ENCODE assay signal across 17 cellular contexts in the genomic region with DNA sequence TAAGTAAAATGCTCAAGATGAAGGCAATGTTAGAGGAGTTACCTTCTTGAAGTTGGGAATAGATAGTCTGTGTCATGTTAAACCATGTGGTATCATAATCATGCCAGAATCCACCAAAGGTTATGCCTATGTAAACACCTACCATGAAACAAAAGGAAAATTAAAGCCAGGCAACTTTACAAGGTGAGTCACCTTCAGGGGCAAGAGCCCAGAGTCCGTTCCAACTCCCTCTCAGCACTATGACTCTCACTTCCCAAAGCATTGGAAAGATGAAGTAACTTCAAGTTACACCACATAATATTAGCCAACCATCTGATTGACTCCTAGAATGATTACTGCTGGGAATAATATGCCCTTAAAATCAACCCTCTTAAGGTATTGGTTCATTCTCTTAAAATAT. TPM values are rescaled to one million over a fixed set of nuclear protein-coding genes. Genes with fewer than 3 reads are reported as not detected.
DNase-seq lines count a peak whose midpoint lies in the region; ATAC-seq and TF ChIP-seq lines count a peak whose summit lies in the region.
"Had no signal": no experiment of that assay in that cellular context is flagged by ENCODE, and none has a peak within 500 bp of the region (broad histone marks: within the 10 kb centered on the region; RNA-seq: fewer than 3 reads in every experiment).

No MANE protein-coding gene starts in this region.

- peaks cover 6% of the 10 kb centered on the region for H3K4me1 ChIP-seq in body of pancreas
- H3K4me1 ChIP-seq: right atrium auricular region had no signal

- H3K27ac ChIP-seq in body of pancreas = no peak overlapping the region
- H3K27ac ChIP-seq: dorsolateral prefrontal cortex, right atrium auricular region, thoracic aorta had no signal

- peak; percentile 67 for ATAC-seq in body of pancreas
- ATAC-seq in HG03139 (IDR thresholded peaks at IDR 0.05; ENCODE audit: unreplicated experiment) = no peak
- no peak for ATAC-seq in GM19455 (IDR thresholded peaks at IDR 0.05; ENCODE audit: unreplicated experiment)

- no peak for TF ChIP-seq POLR2A in body of pancreas (IDR thresholded peaks at IDR 0.05)

- no peak for TF ChIP-seq CTCF in body of pancreas (IDR thresholded peaks at IDR 0.05)
- no peak for TF ChIP-seq CTCF in kidney epithelial cell (IDR thresholded peaks at IDR 0.05; ENCODE audit: insufficient read depth, low read length, poor library complexity, severe bottlenecking)

- intact Hi-C loops in body of pancreas (cut with DNase I) = no loop called here

- WGBS in body of pancreas, 2 donors = 36 to 70% methylated on average over 1 of the region's 1 CpG

- H3K4me3 ChIP-seq in body of pancreas = no peak overlapping the region
- H3K4me3 ChIP-seq in kidney epithelial cell (ENCODE audit: low read depth, low read length) = no peak overlapping the region
- H3K4me3 ChIP-seq: dorsolateral prefrontal cortex, right atrium auricular region, thoracic aorta had no signal

- H3K36me3 ChIP-seq in body of pancreas (replicated peaks in 1 of 2; ENCODE audit: insufficient read depth in 1 of 2, low read depth in 2 of 2) = no peaks in the 10 kb centered on the region
- H3K36me3 ChIP-seq in kidney epithelial cell (ENCODE audit: control insufficient read depth, insufficient read depth, low read length) = no peaks in the 10 kb centered on the region
- H3K36me3 ChIP-seq: right atrium auricular region, thoracic aorta had no signal

- H3K9me3 ChIP-seq in body of pancreas = no peaks in the 10 kb centered on the region
- H3K9me3 ChIP-seq: thoracic aorta had no signal

- DNase-seq in AG08395 (ENCODE audit: low spot score) = peak; percentile 4
- peak; percentile 78 for DNase-seq in HS-5 (ENCODE audit: low read depth)
- DNase-seq in body of pancreas = peak; percentile 7 to 54 (median 14)
- DNase-seq in kidney epithelial cell (ENCODE audit: low read depth) = peak; percentile 5
- no peak for DNase-seq in NCI-H2196 treated with DMSO at 0.1 percent for 48 hours (lab: John Stamatoyannopoulos, UW; ENCODE audit: unreplicated experiment)
- no peak for DNase-seq in activated CD4-positive, alpha-beta T cell treated with anti-CD3 and anti-CD28 coated beads for 4 hours
- DNase-seq: activated naive CD4-positive, alpha-beta T cell treated with anti-CD3 and anti-CD28 coated beads for 36 hours; dorsolateral prefrontal cortex; GOT3; NCI-H146; NCI-H510A; stimulated activated CD4-positive, alpha-beta T cell treated with anti-CD3 and anti-CD28 coated beads, Interleukin-2, amount 100 ng/mL, for 24 hours had no signal

- H3K27me3 ChIP-seq in body of pancreas (no peaks in the 10 kb centered on the region), kidney epithelial cell (ENCODE audit: control insufficient read depth, insufficient read depth, low read length) (no peaks in the 10 kb centered on the region)
- H3K27me3 ChIP-seq: dorsolateral prefrontal cortex, right atrium auricular region had no signal

RNA-seq across cellular contexts. Expression of gene CATSPERB, which starts 38.5 kb away (rescaled TPM):
- 10 to 100 TPM; 20.4 to 70.0 TPM for total RNA-seq in body of pancreas
- 0.07 and 0.08 TPM in 2 replicates for total RNA-seq in kidney epithelial cell
- total RNA-seq: neural crest cell had no signal

Comparison
In these comparisons a context has a peak if more than half of its experiments do, and no peak if none do; other contexts are left out.
1. DNase-seq: peak in AG08395 (single experiment), HS-5 (single experiment), body of pancreas (4 of 4) and kidney epithelial cell (single experiment); none in NCI-H2196 treated with DMSO at 0.1 percent for 48 hours (single experiment) and activated CD4-positive, alpha-beta T cell treated with anti-CD3 and anti-CD28 coated beads for 4 hours (0 of 2).
2. RNA of gene CATSPERB, which starts 38.5 kb away (total RNA-seq): 20.4 to 70.0 TPM in body of pancreas; 0.07 to 0.08 TPM in kidney epithelial cell; every median in the first group is over 10 times any median in the second.